ENCODE assay signal across 20 cellular contexts in genomic region chr5:179256229-179257189, GRCh38.
DNase-seq lines count a peak whose midpoint lies in the region; ATAC-seq and TF ChIP-seq lines count a peak whose summit lies in the region.
"Had no signal": no experiment of that assay in that cellular context is flagged by ENCODE, and none has a peak within 500 bp of the region (broad histone marks: within the 10 kb centered on the region; RNA-seq: fewer than 3 reads in every experiment).

No MANE protein-coding gene starts in this region.

- no peak for TF ChIP-seq POLR2A in uterus (IDR thresholded peaks at IDR 0.05)

- peak overlapping the region; percentile 58 to 76 for H3K27ac ChIP-seq in uterus
- H3K27ac ChIP-seq: body of pancreas, parathyroid adenoma, VCaP had no signal

- intact Hi-C loops in uterus (cut with DNase I; ENCODE audit: low total_unique reads) = no loop called here

- no peaks in the 10 kb centered on the region for H3K9me3 Mint-ChIP-seq in activated naive CD8-positive, alpha-beta T cell treated with anti-CD3 and anti-CD28 coated beads, Interleukin-2, amount 10 ng/mL, durations not matched to agents 7 days and 5 days
- H3K9me3 Mint-ChIP-seq in activated naive CD8-positive, alpha-beta T cell treated with anti-CD3 and anti-CD28 coated beads for 36 hours = no peaks in the 10 kb centered on the region
- H3K9me3 Mint-ChIP-seq: IgD-negative memory B cell, T-cell had no signal

- no peaks in the 10 kb centered on the region for H3K9me3 ChIP-seq in uterus
- H3K9me3 ChIP-seq: body of pancreas had no signal

- H3K36me3 ChIP-seq in uterus = no peaks in the 10 kb centered on the region

- H3K4me1 ChIP-seq in uterus = peaks cover 0 to 4% of the 10 kb centered on the region in 2 donors
- H3K4me1 ChIP-seq: body of pancreas, parathyroid adenoma had no signal

- no peaks in the 10 kb centered on the region for H3K36me3 Mint-ChIP-seq in activated naive CD8-positive, alpha-beta T cell treated with anti-CD3 and anti-CD28 coated beads, Interleukin-2, amount 10 ng/mL, durations not matched to agents 7 days and 5 days
- no peaks in the 10 kb centered on the region for H3K36me3 Mint-ChIP-seq in activated naive CD8-positive, alpha-beta T cell treated with anti-CD3 and anti-CD28 coated beads for 36 hours
- H3K36me3 Mint-ChIP-seq: CD8-positive, alpha-beta memory T cell; IgD-negative memory B cell; T-cell had no signal

- DNase-seq in activated naive CD8-positive, alpha-beta T cell treated with anti-CD3 and anti-CD28 coated beads, Interleukin-2, amount 10 ng/mL, durations not matched to agents 7 days and 5 days = peak; percentile 9
- no peak for DNase-seq in activated naive CD8-positive, alpha-beta T cell treated with anti-CD3 and anti-CD28 coated beads for 36 hours
- DNase-seq in fibroblast of the aortic adventitia (ENCODE audit: low read depth) = peak; percentile 39
- no peak for DNase-seq in omental fat pad (ENCODE audit: low spot score)
- peak; percentile 22 to 41 for DNase-seq in uterus
- no peak for DNase-seq in GM13976 (ENCODE audit: low spot score)
- DNase-seq in NCI-H510A treated with DMSO at 0.1 percent for 48 hours (lab: John Stamatoyannopoulos, UW) = no peak
- DNase-seq: activated gamma-delta T cell; dermis blood vessel endothelial cell; NCI-H1048; NCI-H2107; stimulated activated naive CD4-positive, alpha-beta T cell had no signal

- no peaks in the 10 kb centered on the region for H3K4me1 Mint-ChIP-seq in activated naive CD8-positive, alpha-beta T cell treated with anti-CD3 and anti-CD28 coated beads, Interleukin-2, amount 10 ng/mL, durations not matched to agents 7 days and 5 days
- no peaks in the 10 kb centered on the region for H3K4me1 Mint-ChIP-seq in activated naive CD8-positive, alpha-beta T cell treated with anti-CD3 and anti-CD28 coated beads for 36 hours
- H3K4me1 Mint-ChIP-seq: CD8-positive, alpha-beta memory T cell; T-cell had no signal

- H3K27me3 Mint-ChIP-seq in activated naive CD8-positive, alpha-beta T cell treated with anti-CD3 and anti-CD28 coated beads, Interleukin-2, amount 10 ng/mL, durations not matched to agents 7 days and 5 days = peaks cover 3% of the 10 kb centered on the region
- H3K27me3 Mint-ChIP-seq in activated naive CD8-positive, alpha-beta T cell treated with anti-CD3 and anti-CD28 coated beads for 36 hours = no peaks in the 10 kb centered on the region

- no peak for ATAC-seq in activated naive CD8-positive, alpha-beta T cell treated with anti-CD3 and anti-CD28 coated beads, Interleukin-2, amount 10 ng/mL, durations not matched to agents 7 days and 5 days (ENCODE audit: low read depth)
- ATAC-seq in omental fat pad (ENCODE audit: low FRiP score) = peak; percentile 72
- ATAC-seq in HG03108 (IDR thresholded peaks at IDR 0.05; ENCODE audit: unreplicated experiment) = no peak
- ATAC-seq: body of pancreas, esophagus mucosa had no signal

- no peak overlapping the region for H3K4me3 Mint-ChIP-seq in activated naive CD8-positive, alpha-beta T cell treated with anti-CD3 and anti-CD28 coated beads, Interleukin-2, amount 10 ng/mL, durations not matched to agents 7 days and 5 days
- no peak overlapping the region for H3K4me3 Mint-ChIP-seq in activated naive CD8-positive, alpha-beta T cell treated with anti-CD3 and anti-CD28 coated beads for 36 hours
- H3K4me3 Mint-ChIP-seq: CD8-positive, alpha-beta memory T cell; IgD-negative memory B cell; T-cell had no signal

- in situ Hi-C loops in GM13976 (cut with MboI; ENCODE audit: low sequenced_read_pairs, unreplicated experiment) = no loop called here

- H3K4me3 ChIP-seq in fibroblast of the aortic adventitia (ENCODE audit: low read depth, low read length) (no peak overlapping the region), uterus (no peak overlapping the region)
- H3K4me3 ChIP-seq: body of pancreas had no signal

- no peak overlapping the region for H3K27ac Mint-ChIP-seq in activated naive CD8-positive, alpha-beta T cell treated with anti-CD3 and anti-CD28 coated beads, Interleukin-2, amount 10 ng/mL, durations not matched to agents 7 days and 5 days
- no peak overlapping the region for H3K27ac Mint-ChIP-seq in activated naive CD8-positive, alpha-beta T cell treated with anti-CD3 and anti-CD28 coated beads for 36 hours
- H3K27ac Mint-ChIP-seq: CD8-positive, alpha-beta memory T cell; IgD-negative memory B cell; T-cell had no signal

- POLR2A ChIA-PET in activated naive CD8-positive, alpha-beta T cell treated with anti-CD3 and anti-CD28 coated beads, Interleukin-2, amount 10 ng/mL, durations not matched to agents 7 days and 5 days (lab: Charles Lee) = no interaction called here

- TF ChIP-seq CTCF in fibroblast of the aortic adventitia (IDR thresholded peaks at IDR 0.05; ENCODE audit: insufficient read depth, low read length) (no peak), omental fat pad (IDR thresholded peaks at IDR 0.05) (no peak), uterus (IDR thresholded peaks at IDR 0.05) (no peak), GM13976 (IDR thresholded peaks at IDR 0.05; ENCODE audit: borderline replicate concordance, control extremely low read depth, extremely low read depth, insufficient read depth, missing control alignments) (no peak)

- no peaks in the 10 kb centered on the region for H3K27me3 ChIP-seq in uterus
- H3K27me3 ChIP-seq: body of pancreas had no signal

Comparison
In these comparisons a context has a peak if more than half of its experiments do, and no peak if none do; other contexts are left out.
1. DNase-seq: peak in activated naive CD8-positive, alpha-beta T cell treated with anti-CD3 and anti-CD28 coated beads, Interleukin-2, amount 10 ng/mL, durations not matched to agents 7 days and 5 days (single experiment), fibroblast of the aortic adventitia (single experiment) and uterus (2 of 2); none in activated naive CD8-positive, alpha-beta T cell treated with anti-CD3 and anti-CD28 coated beads for 36 hours (single experiment), omental fat pad (single experiment), GM13976 (single experiment) and NCI-H510A treated with DMSO at 0.1 percent for 48 hours (single experiment).